ENCODE assay signal across 1 cellular context in the genomic region with DNA sequence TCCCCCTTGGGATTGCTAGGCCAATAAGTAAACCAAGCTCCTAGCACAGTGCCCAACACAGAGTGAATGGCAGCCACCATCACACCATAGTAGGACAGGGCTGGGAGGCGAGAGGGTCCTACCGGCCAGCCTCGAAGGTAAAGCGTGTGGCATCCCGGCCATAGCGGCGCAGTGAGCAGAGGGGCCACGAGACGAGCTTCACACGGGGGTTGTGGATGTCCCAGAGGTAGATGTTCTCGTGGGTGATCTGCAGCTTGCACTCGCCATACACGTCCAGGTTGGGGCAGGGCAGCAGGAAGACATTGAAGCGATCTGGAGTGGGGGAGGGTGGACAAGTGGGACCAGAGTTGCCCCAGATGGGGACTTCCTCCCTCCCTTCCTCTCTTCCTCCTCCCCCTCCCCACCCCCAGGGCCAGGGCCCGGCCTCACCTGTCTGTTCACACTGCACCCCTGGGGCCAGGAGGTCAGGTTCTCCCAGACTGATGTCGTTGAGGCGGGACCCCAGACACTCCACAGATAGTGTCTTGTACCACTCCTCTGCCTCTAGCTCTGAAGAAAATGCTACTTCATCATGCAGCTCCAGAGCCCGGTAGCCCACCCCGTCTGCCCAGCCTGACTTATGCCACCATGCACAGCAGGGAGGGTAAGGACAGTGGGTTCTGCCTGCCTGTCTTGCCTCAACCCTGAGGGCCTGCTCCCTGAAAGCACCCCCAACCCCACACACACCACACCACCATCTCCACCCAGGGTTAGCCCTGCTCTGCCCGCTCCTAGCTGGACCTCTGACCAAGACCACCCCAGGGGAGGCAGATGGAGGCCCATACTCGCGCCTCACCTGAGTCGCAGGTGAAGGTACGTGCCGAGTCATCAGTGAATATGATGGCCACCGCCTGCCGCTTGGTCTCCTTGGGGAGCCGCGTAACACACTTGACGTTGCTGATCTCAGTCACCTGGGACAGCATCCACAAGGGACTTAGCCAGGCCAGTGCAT.
TF ChIP-seq lines count a peak whose summit lies in the region.

No MANE protein-coding gene starts in this region.

TF ChIP-seq in A549, 52 proteins besides CTCF, POLR2A, EP300 and RAD21:
- no peak for TF ChIP-seq HEYL (CRISPR knock-in tag; IDR thresholded peaks at IDR 0.05)
- no peak for TF ChIP-seq BHLHE40 (IDR thresholded peaks at IDR 0.05; ENCODE audit: low read depth, low read length)
- no peak for TF ChIP-seq RFX5 (IDR thresholded peaks at IDR 0.05)
- no peak for TF ChIP-seq EHF (CRISPR knock-in tag; IDR thresholded peaks at IDR 0.05)
- TF ChIP-seq, protein P1, sequence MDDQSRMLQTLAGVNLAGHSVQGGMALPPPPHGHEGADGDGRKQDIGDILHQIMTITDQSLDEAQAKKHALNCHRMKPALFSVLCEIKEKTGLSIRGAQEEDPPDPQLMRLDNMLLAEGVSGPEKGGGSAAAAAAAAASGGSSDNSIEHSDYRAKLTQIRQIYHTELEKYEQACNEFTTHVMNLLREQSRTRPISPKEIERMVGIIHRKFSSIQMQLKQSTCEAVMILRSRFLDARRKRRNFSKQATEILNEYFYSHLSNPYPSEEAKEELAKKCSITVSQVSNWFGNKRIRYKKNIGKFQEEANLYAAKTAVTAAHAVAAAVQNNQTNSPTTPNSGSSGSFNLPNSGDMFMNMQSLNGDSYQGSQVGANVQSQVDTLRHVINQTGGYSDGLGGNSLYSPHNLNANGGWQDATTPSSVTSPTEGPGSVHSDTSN (IDR thresholded peaks at IDR 0.05): no peak
- no peak for TF ChIP-seq HDAC2 (IDR thresholded peaks at IDR 0.05)
- TF ChIP-seq, protein P2, sequence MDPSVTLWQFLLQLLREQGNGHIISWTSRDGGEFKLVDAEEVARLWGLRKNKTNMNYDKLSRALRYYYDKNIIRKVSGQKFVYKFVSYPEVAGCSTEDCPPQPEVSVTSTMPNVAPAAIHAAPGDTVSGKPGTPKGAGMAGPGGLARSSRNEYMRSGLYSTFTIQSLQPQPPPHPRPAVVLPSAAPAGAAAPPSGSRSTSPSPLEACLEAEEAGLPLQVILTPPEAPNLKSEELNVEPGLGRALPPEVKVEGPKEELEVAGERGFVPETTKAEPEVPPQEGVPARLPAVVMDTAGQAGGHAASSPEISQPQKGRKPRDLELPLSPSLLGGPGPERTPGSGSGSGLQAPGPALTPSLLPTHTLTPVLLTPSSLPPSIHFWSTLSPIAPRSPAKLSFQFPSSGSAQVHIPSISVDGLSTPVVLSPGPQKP (IDR thresholded peaks at IDR 0.05; ENCODE audit: low read depth, low read length): no peak
- TF ChIP-seq, protein P3, sequence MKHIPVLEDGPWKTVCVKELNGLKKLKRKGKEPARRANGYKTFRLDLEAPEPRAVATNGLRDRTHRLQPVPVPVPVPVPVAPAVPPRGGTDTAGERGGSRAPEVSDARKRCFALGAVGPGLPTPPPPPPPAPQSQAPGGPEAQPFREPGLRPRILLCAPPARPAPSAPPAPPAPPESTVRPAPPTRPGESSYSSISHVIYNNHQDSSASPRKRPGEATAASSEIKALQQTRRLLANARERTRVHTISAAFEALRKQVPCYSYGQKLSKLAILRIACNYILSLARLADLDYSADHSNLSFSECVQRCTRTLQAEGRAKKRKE (CRISPR knock-in tag; IDR thresholded peaks at IDR 0.05; ENCODE audit: low read depth): no peak
- TF ChIP-seq KDM1A (IDR thresholded peaks at IDR 0.05; ENCODE audit: low read depth): no peak
- TF ChIP-seq JUNB (IDR thresholded peaks at IDR 0.05): no peak
- TF ChIP-seq, protein P4, sequence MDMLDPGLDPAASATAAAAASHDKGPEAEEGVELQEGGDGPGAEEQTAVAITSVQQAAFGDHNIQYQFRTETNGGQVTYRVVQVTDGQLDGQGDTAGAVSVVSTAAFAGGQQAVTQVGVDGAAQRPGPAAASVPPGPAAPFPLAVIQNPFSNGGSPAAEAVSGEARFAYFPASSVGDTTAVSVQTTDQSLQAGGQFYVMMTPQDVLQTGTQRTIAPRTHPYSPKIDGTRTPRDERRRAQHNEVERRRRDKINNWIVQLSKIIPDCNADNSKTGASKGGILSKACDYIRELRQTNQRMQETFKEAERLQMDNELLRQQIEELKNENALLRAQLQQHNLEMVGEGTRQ (IDR thresholded peaks at IDR 0.05): no peak
- no peak for TF ChIP-seq ZSCAN20 (CRISPR knock-in tag; IDR thresholded peaks at IDR 0.05)
- TF ChIP-seq, protein P5, sequence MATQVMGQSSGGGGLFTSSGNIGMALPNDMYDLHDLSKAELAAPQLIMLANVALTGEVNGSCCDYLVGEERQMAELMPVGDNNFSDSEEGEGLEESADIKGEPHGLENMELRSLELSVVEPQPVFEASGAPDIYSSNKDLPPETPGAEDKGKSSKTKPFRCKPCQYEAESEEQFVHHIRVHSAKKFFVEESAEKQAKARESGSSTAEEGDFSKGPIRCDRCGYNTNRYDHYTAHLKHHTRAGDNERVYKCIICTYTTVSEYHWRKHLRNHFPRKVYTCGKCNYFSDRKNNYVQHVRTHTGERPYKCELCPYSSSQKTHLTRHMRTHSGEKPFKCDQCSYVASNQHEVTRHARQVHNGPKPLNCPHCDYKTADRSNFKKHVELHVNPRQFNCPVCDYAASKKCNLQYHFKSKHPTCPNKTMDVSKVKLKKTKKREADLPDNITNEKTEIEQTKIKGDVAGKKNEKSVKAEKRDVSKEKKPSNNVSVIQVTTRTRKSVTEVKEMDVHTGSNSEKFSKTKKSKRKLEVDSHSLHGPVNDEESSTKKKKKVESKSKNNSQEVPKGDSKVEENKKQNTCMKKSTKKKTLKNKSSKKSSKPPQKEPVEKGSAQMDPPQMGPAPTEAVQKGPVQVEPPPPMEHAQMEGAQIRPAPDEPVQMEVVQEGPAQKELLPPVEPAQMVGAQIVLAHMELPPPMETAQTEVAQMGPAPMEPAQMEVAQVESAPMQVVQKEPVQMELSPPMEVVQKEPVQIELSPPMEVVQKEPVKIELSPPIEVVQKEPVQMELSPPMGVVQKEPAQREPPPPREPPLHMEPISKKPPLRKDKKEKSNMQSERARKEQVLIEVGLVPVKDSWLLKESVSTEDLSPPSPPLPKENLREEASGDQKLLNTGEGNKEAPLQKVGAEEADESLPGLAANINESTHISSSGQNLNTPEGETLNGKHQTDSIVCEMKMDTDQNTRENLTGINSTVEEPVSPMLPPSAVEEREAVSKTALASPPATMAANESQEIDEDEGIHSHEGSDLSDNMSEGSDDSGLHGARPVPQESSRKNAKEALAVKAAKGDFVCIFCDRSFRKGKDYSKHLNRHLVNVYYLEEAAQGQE (IDR thresholded peaks at IDR 0.05): no peak
TF ChIP-seq in A549: peak in this region for 0.
